1 cellular context compared by ENCODE assay signal in the genomic region with DNA sequence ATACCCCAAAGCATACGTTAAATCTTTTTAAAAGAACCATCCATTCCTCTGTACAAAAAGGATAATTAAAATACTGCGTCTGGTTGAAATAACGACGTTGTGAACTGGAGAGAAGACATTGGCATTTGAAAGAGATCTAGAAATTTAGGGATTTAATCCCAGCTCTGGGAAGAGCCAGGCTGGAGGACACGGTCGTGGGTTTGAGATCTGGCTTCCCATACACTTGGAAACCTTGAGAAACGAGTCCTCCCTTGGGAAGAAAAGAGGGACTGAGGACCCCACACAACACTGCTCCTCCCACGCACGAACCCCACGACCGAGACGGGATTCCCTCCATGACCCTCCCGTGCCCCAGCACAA.
TF ChIP-seq lines count a peak whose summit lies in the region.

No MANE protein-coding gene starts in this region.

TF ChIP-seq in endothelial cell of umbilical vein, 7 proteins besides CTCF, POLR2A, EP300 and RAD21:
- TF ChIP-seq EZH2 (IDR thresholded peaks at IDR 0.05; ENCODE audit: borderline replicate concordance, low read depth, low read length, severe bottlenecking) = no peak
- no peak for TF ChIP-seq FOS (IDR thresholded peaks at IDR 0.05; ENCODE audit: borderline replicate concordance, insufficient read depth, low read length)
- TF ChIP-seq, protein P1, sequence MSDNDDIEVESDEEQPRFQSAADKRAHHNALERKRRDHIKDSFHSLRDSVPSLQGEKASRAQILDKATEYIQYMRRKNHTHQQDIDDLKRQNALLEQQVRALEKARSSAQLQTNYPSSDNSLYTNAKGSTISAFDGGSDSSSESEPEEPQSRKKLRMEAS (IDR thresholded peaks at IDR 0.05; ENCODE audit: insufficient read depth, insufficient read length) = no peak
- no peak for TF ChIP-seq GATA2 (IDR thresholded peaks at IDR 0.05; ENCODE audit: insufficient read depth, insufficient read length, low read depth, low read length)
- TF ChIP-seq JUN (IDR thresholded peaks at IDR 0.05; ENCODE audit: borderline replicate concordance, insufficient read depth, insufficient read length, low read depth) = no peak
- no peak for TF ChIP-seq MYC (IDR thresholded peaks at IDR 0.05; ENCODE audit: low read depth, low read length)
- TF ChIP-seq POLR2AphosphoS5 (IDR thresholded peaks at IDR 0.05; ENCODE audit: insufficient read depth, low read depth, low read length) = no peak
